8 cellular contexts compared by ENCODE assay signal in the genomic region with DNA sequence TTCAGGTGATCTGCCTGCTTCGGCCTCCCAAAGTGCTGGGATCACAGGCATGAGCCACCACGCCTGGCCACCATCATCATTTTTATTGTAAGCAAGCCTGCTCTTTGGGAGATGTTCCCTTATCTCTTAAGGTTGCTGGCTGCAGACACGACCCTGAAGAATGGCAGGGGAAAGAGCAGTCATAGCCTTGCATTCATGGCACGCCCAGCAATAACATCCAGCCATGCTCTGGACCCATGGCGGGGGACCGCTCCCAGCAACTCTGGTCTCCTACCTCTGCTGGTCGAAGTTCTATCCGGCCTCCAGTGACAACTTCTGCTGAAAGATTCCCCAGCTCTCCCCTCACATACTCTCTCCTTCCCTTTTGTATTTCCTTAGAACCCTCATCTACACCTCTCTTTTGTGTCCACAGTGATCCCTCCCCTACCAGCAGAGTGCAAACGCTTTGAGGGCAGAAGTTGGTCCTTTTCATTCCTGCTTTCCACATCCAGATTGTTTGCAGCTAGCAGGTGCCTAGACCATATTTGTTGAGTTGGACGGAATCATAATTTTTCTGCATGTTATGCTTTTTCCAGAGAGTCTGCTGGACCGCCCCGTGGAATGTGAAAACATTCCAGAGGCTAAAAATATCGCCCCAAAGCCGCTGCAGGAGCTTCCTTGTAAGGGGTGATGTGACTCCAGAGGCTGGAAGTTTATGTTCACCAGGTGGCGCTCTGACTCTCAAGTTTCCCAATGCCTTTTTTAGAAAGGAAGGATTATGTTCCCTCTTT. TPM values are rescaled to one million over a fixed set of nuclear protein-coding genes. Genes with fewer than 3 reads are reported as not detected.
DNase-seq lines count a peak whose midpoint lies in the region; ATAC-seq and TF ChIP-seq lines count a peak whose summit lies in the region.

No MANE protein-coding gene starts in this region.

- TF ChIP-seq CTCF in adrenal gland (IDR thresholded peaks at IDR 0.05) (peak; percentile 37 to 66 (median 65)), left ventricle myocardium inferior (IDR thresholded peaks at IDR 0.05; ENCODE audit: borderline replicate concordance) (peak; percentile 79)

- no peak overlapping the region for H3K4me3 ChIP-seq in adrenal gland
- H3K4me3 ChIP-seq in left ventricle myocardium inferior = no peak overlapping the region

- TF ChIP-seq POLR2A in adrenal gland (IDR thresholded peaks at IDR 0.05) = no peak

- intact Hi-C loops in adrenal gland (cut with DNase I) (no loop called here), left ventricle myocardium inferior (cut with micrococcal nuclease) (no loop called here)

- peak; percentile 72 for DNase-seq in activated CD8-positive, alpha-beta memory T cell treated with anti-CD3 and anti-CD28 coated beads for 24 hours
- no peak for DNase-seq in activated CD8-positive, alpha-beta memory T cell treated with anti-CD3 and anti-CD28 coated beads, Interleukin-2, amount 50 U/mL, for 48 hours
- DNase-seq in NCI-H226 = peak; percentile 57
- DNase-seq in adrenal gland = peak; percentile 65 to 93 (median 78)
- DNase-seq in left ventricle myocardium inferior = peak; percentile 59
- DNase-seq in putamen (ENCODE audit: low spot score) = peak; percentile 66

- H3K36me3 ChIP-seq in adrenal gland (replicated peaks in 1 of 2) (no peaks in the 10 kb centered on the region), left ventricle myocardium inferior (no peaks in the 10 kb centered on the region)

- peaks cover 0 to 9% of the 10 kb centered on the region in 2 donors for H3K4me1 ChIP-seq in adrenal gland (replicated peaks in 1 of 2)
- H3K4me1 ChIP-seq in left ventricle myocardium inferior = peaks cover 25% of the 10 kb centered on the region

- H3K27me3 ChIP-seq in adrenal gland (no peaks in the 10 kb centered on the region), left ventricle myocardium inferior (ENCODE audit: low read depth) (no peaks in the 10 kb centered on the region)

- peak overlapping the region in 1 of 5 donors; percentile 2 for H3K27ac ChIP-seq in adrenal gland
- H3K27ac ChIP-seq in left ventricle myocardium inferior (replicated peaks) = no peak overlapping the region

- H3K9me3 ChIP-seq in adrenal gland (replicated peaks in 1 of 3) = no peaks in the 10 kb centered on the region
- no peaks in the 10 kb centered on the region for H3K9me3 ChIP-seq in left ventricle myocardium inferior (replicated peaks)

- no peak for ATAC-seq in HG03095 (IDR thresholded peaks at IDR 0.05; ENCODE audit: unreplicated experiment)
- ATAC-seq in HG03108 (IDR thresholded peaks at IDR 0.05; ENCODE audit: unreplicated experiment) = no peak

- 38 to 43% (median 39%) methylated on average over 15 of the region's 15 CpGs for WGBS in adrenal gland, 4 donors

RNA-seq across cellular contexts. Expression of a gene that starts 4.4 kb away (rescaled TPM):
- total RNA-seq in adrenal gland (10 to 100 TPM in 4 of 8 donors, 1 to 10 TPM in 4; 4.2 to 23.5 (median 10.2) TPM), left ventricle myocardium inferior (6.4 TPM)
- polyA plus RNA-seq in adrenal gland = 10 to 100 TPM in 2 of 3 donors, 1 to 10 TPM in 1; 6.3 to 11.7 (median 10.7) TPM

RNA-seq across cellular contexts. Expression of a gene that starts 22.1 kb away (rescaled TPM):
- total RNA-seq in adrenal gland (10 to 100 TPM; 13.1 to 73.6 (median 26.1) TPM), left ventricle myocardium inferior (6.7 TPM)
- 10 to 100 TPM; 15.4 to 19.7 (median 15.7) TPM for polyA plus RNA-seq in adrenal gland

RNA-seq across cellular contexts. Expression of a gene that starts 27.8 kb away (rescaled TPM):
- total RNA-seq in adrenal gland = 10 to 100 TPM; 26.7 to 45.3 (median 32.4) TPM
- polyA plus RNA-seq in adrenal gland = 10 to 100 TPM; 23.6 to 39.3 (median 31.7) TPM
- total RNA-seq in left ventricle myocardium inferior = 13.2 TPM
